In the genomic region with DNA sequence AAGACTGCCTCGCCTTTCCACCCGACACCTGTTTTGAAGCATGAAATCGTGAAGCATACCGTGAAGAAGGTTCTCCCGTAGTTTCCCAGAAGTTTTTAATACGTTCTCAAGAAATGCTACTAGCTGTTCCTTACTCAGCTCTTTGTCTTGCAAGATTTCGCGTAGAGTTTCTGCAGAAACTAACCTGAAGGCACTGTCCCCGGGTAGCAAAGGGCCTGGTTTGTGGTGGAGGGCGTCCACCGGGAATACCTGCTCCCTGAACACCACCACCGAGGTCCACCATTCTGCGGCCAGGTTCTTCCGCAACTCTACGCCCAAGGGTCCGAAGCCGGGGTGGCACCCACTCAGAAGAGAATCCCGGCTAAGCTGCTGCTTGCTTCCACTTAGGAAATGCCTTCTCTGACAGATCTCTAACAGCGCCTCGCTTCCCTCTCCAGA, we compare ENCODE assay signal across 8 cellular contexts. TPM values are rescaled to one million over a fixed set of nuclear protein-coding genes. Genes with fewer than 3 reads are reported as not detected.
DNase-seq lines count a peak whose midpoint lies in the region; ATAC-seq and TF ChIP-seq lines count a peak whose summit lies in the region.

No MANE protein-coding gene starts in this region.

- no peak for ATAC-seq in naive thymus-derived CD8-positive, alpha-beta T cell

- H3K36me3 Mint-ChIP-seq in naive thymus-derived CD8-positive, alpha-beta T cell, result peaks cover 0 to 69% (median 22%) of the 10 kb centered on the region in 3 donors

- H3K27ac Mint-ChIP-seq in naive thymus-derived CD8-positive, alpha-beta T cell, result peak overlapping the region; percentile 96 to 99 (median 98)

- no peaks in the 10 kb centered on the region for H3K9me3 Mint-ChIP-seq in naive thymus-derived CD8-positive, alpha-beta T cell

- DNase-seq in coronary artery (ENCODE audit: low spot score) (peak; percentile 80), foreskin melanocyte (no peak), NCI-H1694 (lab: John Stamatoyannopoulos, UW) (no peak), NCI-H1417 treated with DMSO at 0.1 percent for 48 hours (lab: John Stamatoyannopoulos, UW) (no peak), COLO829 (ENCODE audit: low spot score) (no peak)
- no peak for DNase-seq in naive thymus-derived CD8-positive, alpha-beta T cell

- H3K27ac ChIP-seq in DOHH2 (ENCODE audit: low read depth, low read length) (peak overlapping the region; percentile 80), KOPT-K1 (ENCODE audit: low read depth, low read length, poor library complexity, severe bottlenecking) (peak overlapping the region; percentile 90), coronary artery (peak overlapping the region; percentile 39 to 88)

- peaks cover 59% of the 10 kb centered on the region for H3K4me1 ChIP-seq in DOHH2 (ENCODE audit: control insufficient read depth, low read length)

- peaks cover 56% of the 10 kb centered on the region for H3F3A ChIP-seq in DOHH2 (ENCODE audit: control insufficient read depth, insufficient read depth)

- H3K9me2 ChIP-seq in DOHH2 (replicated peaks; ENCODE audit: control insufficient read depth, low read length), result no peaks in the 10 kb centered on the region

- H3K27me3 Mint-ChIP-seq in naive thymus-derived CD8-positive, alpha-beta T cell, result no peaks in the 10 kb centered on the region

- peak overlapping the region; percentile 98 to 100 (median 100) for H3K4me3 Mint-ChIP-seq in naive thymus-derived CD8-positive, alpha-beta T cell

- peaks cover 13% of the 10 kb centered on the region; the same call in 1 of the 2 replicates for H4K20me1 ChIP-seq in DOHH2 (ENCODE audit: control insufficient read depth, insufficient read depth, low read depth, low read length)

- peaks cover 39 to 79% (median 75%) of the 10 kb centered on the region in 4 donors for H3K4me1 Mint-ChIP-seq in naive thymus-derived CD8-positive, alpha-beta T cell

- no peak for TF ChIP-seq CTCF in DOHH2 (IDR thresholded peaks at IDR 0.05; ENCODE audit: low read depth, low read length, poor library complexity, severe bottlenecking)
- TF ChIP-seq CTCF in coronary artery (IDR thresholded peaks at IDR 0.05), result no peak

- POLR2A ChIA-PET in naive thymus-derived CD8-positive, alpha-beta T cell (lab: Charles Lee), result interaction anchor here (0.6 to 5.6 kb wide), 18 partner anchors 10 to 479 kb away, joined by 3 to 233 read pairs (median 5); partner anchors contain the start of genes CEP95 and DDX5

- H3K9me3 ChIP-seq in DOHH2 (ENCODE audit: control insufficient read depth, insufficient read depth, low read length), result no peaks in the 10 kb centered on the region
- no peaks in the 10 kb centered on the region for H3K9me3 ChIP-seq in KOPT-K1 (ENCODE audit: insufficient read depth, low read length, poor library complexity, severe bottlenecking)

- peaks cover 68% of the 10 kb centered on the region for H3K79me2 ChIP-seq in DOHH2 (ENCODE audit: control insufficient read depth, low read length)

- H3K4me3 ChIP-seq in DOHH2 (ENCODE audit: low read length), result peak overlapping the region; percentile 84
- H3K4me3 ChIP-seq in coronary artery, result peak overlapping the region; percentile 84

- H3K36me3 ChIP-seq in DOHH2 (ENCODE audit: control insufficient read depth, low read length) (peaks cover 72% of the 10 kb centered on the region), KOPT-K1 (ENCODE audit: insufficient read depth, low read length) (peaks cover 73% of the 10 kb centered on the region)

- peak overlapping the region; percentile 64 for H3K4me2 ChIP-seq in DOHH2 (ENCODE audit: low read length)

- H3K27me3 ChIP-seq in DOHH2 (ENCODE audit: control insufficient read depth, low read length), result no peaks in the 10 kb centered on the region

RNA-seq across cellular contexts. Expression of gene POLG2, which starts 0.5 kb away (rescaled TPM):
- total RNA-seq in naive thymus-derived CD8-positive, alpha-beta T cell, result 10 to 100 TPM; 72.3 to 76.0 TPM
- polyA plus RNA-seq in naive thymus-derived CD8-positive, alpha-beta T cell, result 1 to 10 TPM; 6.4 to 8.6 (median 7.1) TPM

RNA-seq across cellular contexts. Expression of gene DDX5, which starts 9.7 kb away (rescaled TPM):
- 1,000 to 10,000 TPM; 2,287 to 2,312 TPM for total RNA-seq in naive thymus-derived CD8-positive, alpha-beta T cell
- polyA plus RNA-seq in naive thymus-derived CD8-positive, alpha-beta T cell, result 1,000 to 10,000 TPM; 1,055 to 1,400 (median 1,067) TPM

RNA-seq across cellular contexts. Expression of gene CEP95, which starts 10.4 kb away (rescaled TPM):
- 100 to 1,000 TPM; 143 to 153 TPM for total RNA-seq in naive thymus-derived CD8-positive, alpha-beta T cell
- polyA plus RNA-seq in naive thymus-derived CD8-positive, alpha-beta T cell, result 10 to 100 TPM in 1 of 3 donors, 1 to 10 TPM in 2; 8.6 to 20.1 (median 9.0) TPM

RNA-seq across cellular contexts. Expression of gene MILR1, which starts 47.5 kb away (rescaled TPM):
- total RNA-seq in naive thymus-derived CD8-positive, alpha-beta T cell, result not detected
- polyA plus RNA-seq in naive thymus-derived CD8-positive, alpha-beta T cell, result not detected
